Comparison of ENCODE assay signal across 29 cellular contexts in genomic region chr3:127501177-127501576, GRCh38.
"Had no signal": no experiment of that assay in that cellular context is flagged by ENCODE, and none has a peak within 500 bp of the region (broad histone marks: within the 10 kb centered on the region; RNA-seq: fewer than 3 reads in every experiment).

No MANE protein-coding gene starts in this region.

- H3K27ac Mint-ChIP-seq: dendritic cell treated with granulocyte-macrophage colony-stimulating factor and Interleukin-4, amounts not matched to agents 40 ng/mL and 50 ng/mL, for 4 days; effector memory CD8-positive, alpha-beta T cell; endodermal cell had no signal

- H3K4me1 ChIP-seq: colonic mucosa, esophagus muscularis mucosa, esophagus squamous epithelium, foreskin keratinocyte, gastrocnemius medialis, gastroesophageal sphincter, heart left ventricle, heart right ventricle had no signal

- H3K27me3 ChIP-seq: colonic mucosa had no signal

- DNase-seq: colonic mucosa; cortex of kidney; dermis blood vessel endothelial cell; dorsolateral prefrontal cortex; effector CD4-positive, alpha-beta T cell; effector CD8-positive, alpha-beta T cell; effector memory CD4-positive, alpha-beta T cell; effector memory CD8-positive, alpha-beta T cell; endodermal cell; erythroblast; esophagus squamous epithelium; foreskin fibroblast; foreskin keratinocyte; foreskin melanocyte; gastrocnemius medialis; glutamatergic neuron; head of caudate nucleus; heart left ventricle; heart right ventricle had no signal

- H3K4me3 Mint-ChIP-seq: dendritic cell treated with granulocyte-macrophage colony-stimulating factor and Interleukin-4, amounts not matched to agents 40 ng/mL and 50 ng/mL, for 4 days; effector memory CD8-positive, alpha-beta T cell; endodermal cell had no signal

- H3K4me1 Mint-ChIP-seq: endodermal cell had no signal

- FAIRE-seq: endometrium, endothelial cell of umbilical vein, frontal cortex had no signal

- H3K4me2 ChIP-seq: hepatocyte had no signal

- H3K9me3 ChIP-seq: colonic mucosa, gastrocnemius medialis had no signal

- H2AFZ ChIP-seq: hepatocyte had no signal

- H3K27ac ChIP-seq: colonic mucosa, coronary artery, dorsolateral prefrontal cortex, epithelial cell of prostate, esophagus muscularis mucosa, esophagus squamous epithelium, foreskin keratinocyte, gastrocnemius medialis, gastroesophageal sphincter, heart left ventricle, heart right ventricle, hepatocyte had no signal

- H3K36me3 ChIP-seq: colonic mucosa, esophagus muscularis mucosa, esophagus squamous epithelium, gastrocnemius medialis, gastroesophageal sphincter, heart left ventricle, heart right ventricle had no signal

- H3K79me2 ChIP-seq: hepatocyte had no signal

- H3K4me3 ChIP-seq: colonic mucosa, coronary artery, dorsolateral prefrontal cortex, esophagus muscularis mucosa, esophagus squamous epithelium, gastrocnemius medialis, gastroesophageal sphincter, heart left ventricle, heart right ventricle, hepatocyte had no signal

- ATAC-seq: effector memory CD8-positive, alpha-beta T cell; esophagus mucosa; foreskin keratinocyte; gastrocnemius medialis; gastroesophageal sphincter; heart left ventricle; heart right ventricle had no signal
